Comparison of ENCODE assay signal across 1 cellular context in the genomic region with DNA sequence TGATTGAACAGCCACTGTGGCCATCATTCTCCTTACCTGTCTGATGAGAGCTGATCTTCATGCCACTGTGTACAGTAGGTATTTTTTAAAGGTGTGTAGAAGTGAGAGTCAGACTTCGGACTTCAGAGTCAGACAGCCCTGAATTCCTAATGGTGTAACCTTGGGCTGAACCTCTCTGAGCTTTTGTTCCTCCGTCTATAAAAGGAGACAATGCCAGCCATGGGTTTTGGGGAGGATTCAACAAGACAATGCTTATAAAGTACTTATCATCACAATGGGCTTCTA.
TF ChIP-seq lines count a peak whose summit lies in the region.

No MANE protein-coding gene starts in this region.

TF ChIP-seq in HCT116, 20 proteins besides CTCF, POLR2A, EP300 and RAD21 (continued from another document):
- TF ChIP-seq, protein P1, sequence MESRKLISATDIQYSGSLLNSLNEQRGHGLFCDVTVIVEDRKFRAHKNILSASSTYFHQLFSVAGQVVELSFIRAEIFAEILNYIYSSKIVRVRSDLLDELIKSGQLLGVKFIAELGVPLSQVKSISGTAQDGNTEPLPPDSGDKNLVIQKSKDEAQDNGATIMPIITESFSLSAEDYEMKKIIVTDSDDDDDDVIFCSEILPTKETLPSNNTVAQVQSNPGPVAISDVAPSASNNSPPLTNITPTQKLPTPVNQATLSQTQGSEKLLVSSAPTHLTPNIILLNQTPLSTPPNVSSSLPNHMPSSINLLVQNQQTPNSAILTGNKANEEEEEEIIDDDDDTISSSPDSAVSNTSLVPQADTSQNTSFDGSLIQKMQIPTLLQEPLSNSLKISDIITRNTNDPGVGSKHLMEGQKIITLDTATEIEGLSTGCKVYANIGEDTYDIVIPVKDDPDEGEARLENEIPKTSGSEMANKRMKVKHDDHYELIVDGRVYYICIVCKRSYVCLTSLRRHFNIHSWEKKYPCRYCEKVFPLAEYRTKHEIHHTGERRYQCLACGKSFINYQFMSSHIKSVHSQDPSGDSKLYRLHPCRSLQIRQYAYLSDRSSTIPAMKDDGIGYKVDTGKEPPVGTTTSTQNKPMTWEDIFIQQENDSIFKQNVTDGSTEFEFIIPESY (IDR thresholded peaks at IDR 0.05; ENCODE audit: extremely low read depth, insufficient replicate concordance, low read length): no peak
- TF ChIP-seq SRF (IDR thresholded peaks at IDR 0.05; ENCODE audit: low read depth): no peak
- TF ChIP-seq CEBPB (IDR thresholded peaks at IDR 0.05; ENCODE audit: low read depth): no peak
